ENCODE assay signal across 8 cellular contexts in the genomic region with DNA sequence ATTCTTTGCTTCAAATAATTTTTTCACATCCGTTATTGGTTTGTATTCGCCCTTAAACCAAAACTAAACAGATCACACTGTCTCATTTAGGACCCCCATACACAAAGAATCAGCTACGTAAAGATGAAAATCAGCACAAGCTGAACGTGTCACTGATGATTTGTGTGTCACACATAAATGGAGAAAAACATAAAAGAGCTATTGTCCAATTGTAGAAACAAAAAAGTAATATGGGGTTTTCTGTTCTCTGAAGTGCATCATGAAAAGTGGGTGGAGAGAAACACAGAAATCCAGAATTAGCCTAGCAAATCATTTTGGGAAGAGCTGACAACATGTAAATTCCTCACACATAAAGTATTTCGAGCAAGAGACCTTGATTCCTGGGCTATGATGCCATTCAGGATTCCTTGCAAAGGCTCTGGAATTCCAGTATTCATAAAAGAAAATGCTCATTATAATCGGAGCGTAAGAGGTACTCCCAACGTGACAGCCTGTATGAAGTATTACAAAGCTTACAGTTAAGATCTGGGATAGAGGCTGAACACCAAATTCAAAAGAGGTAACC. TPM values are rescaled to one million over a fixed set of nuclear protein-coding genes. Genes with fewer than 3 reads are reported as not detected.
A peak's percentile ranks its signal among the peaks of the same experiment; 100 is the strongest.
DNase-seq lines count a peak whose midpoint lies in the region; ATAC-seq and TF ChIP-seq lines count a peak whose summit lies in the region.

No MANE protein-coding gene starts in this region.

- H3T11ph ChIP-seq in H9 (ENCODE audit: low read length): no peak overlapping the region

- H3K23ac ChIP-seq in H9 (ENCODE audit: insufficient read length, low read depth, low read length): no peak overlapping the region

- no peak for TF ChIP-seq CTCF in H9 (conservative IDR thresholded peaks at IDR 0.05)
- TF ChIP-seq CTCF in activated B cell treated with CpG ODN at 0.5 μM for 24 hours (IDR thresholded peaks at IDR 0.05): no peak
- TF ChIP-seq CTCF in smooth muscle cell (IDR thresholded peaks at IDR 0.05; ENCODE audit: borderline replicate concordance, insufficient read depth, poor library complexity, severe bottlenecking): no peak

- H3F3A ChIP-seq in smooth muscle cell (ENCODE audit: low read depth): no peaks in the 10 kb centered on the region

- CTCF ChIA-PET in activated B cell treated with CpG ODN at 0.5 μM for 24 hours (lab: Charles Lee): no interaction called here

- H4K5ac ChIP-seq in H9 (ENCODE audit: insufficient read length, low read depth, low read length): no peak overlapping the region

- DNase-seq in H9: no peak
- DNase-seq in activated B cell treated with CpG ODN at 0.5 μM for 24 hours: no peak
- DNase-seq in glomerular visceral epithelial cell (ENCODE audit: extremely low spot score): peak; percentile 59
- DNase-seq in smooth muscle cell (lab: John Stamatoyannopoulos, UW; ENCODE audit: unreplicated experiment): no peak
- no peak for DNase-seq in OCI-M2 (lab: John Stamatoyannopoulos, UW; ENCODE audit: unreplicated experiment)

- H4K8ac ChIP-seq in H9 (replicated peaks; ENCODE audit: insufficient read length, low read depth, low read length): no peak overlapping the region

- H3K4me1 Mint-ChIP-seq in H9: peaks cover 41 to 46% of the 10 kb centered on the region in 2 experiments
- peaks cover 47% of the 10 kb centered on the region for H3K4me1 Mint-ChIP-seq in activated B cell treated with CpG ODN at 0.5 μM for 24 hours

- H4K20me1 ChIP-seq in H9 (ENCODE audit: control insufficient read depth, insufficient read depth, insufficient read length): no peaks in the 10 kb centered on the region
- H4K20me1 ChIP-seq in smooth muscle cell (ENCODE audit: low read depth): peaks cover 57% of the 10 kb centered on the region

- H3K4me1 ChIP-seq in H9 (ENCODE audit: insufficient read depth, low read length): no peaks in the 10 kb centered on the region
- H3K4me1 ChIP-seq in smooth muscle cell (ENCODE audit: low read depth): peaks cover 29% of the 10 kb centered on the region

- POLR2A ChIA-PET in activated B cell treated with CpG ODN at 0.5 μM for 24 hours (lab: Charles Lee): interaction anchor here (2.4 kb wide), 1 partner anchor 25 kb away, joined by 21 read pairs; no protein-coding TSS in a partner anchor

- no peaks in the 10 kb centered on the region; a peak in 1 of 5 replicates for H3K9me3 Mint-ChIP-seq in H9
- H3K9me3 Mint-ChIP-seq in activated B cell treated with CpG ODN at 0.5 μM for 24 hours: no peaks in the 10 kb centered on the region

- H3K27me3 ChIP-seq in H9 (ENCODE audit: insufficient read depth, low read length): no peaks in the 10 kb centered on the region
- no peaks in the 10 kb centered on the region for H3K27me3 ChIP-seq in smooth muscle cell (ENCODE audit: low read depth)

- H3K27ac ChIP-seq in H9 (ENCODE audit: insufficient read length, low read depth, low read length): no peak overlapping the region
- H3K27ac ChIP-seq in smooth muscle cell (ENCODE audit: low read depth): peak overlapping the region; percentile 94

- H3K9me3 ChIP-seq in H9 (ENCODE audit: control insufficient read depth, low read depth, low read length): no peaks in the 10 kb centered on the region
- H3K9me3 ChIP-seq in smooth muscle cell (replicated peaks; ENCODE audit: low read depth): no peaks in the 10 kb centered on the region

- H2BK20ac ChIP-seq in H9 (ENCODE audit: low read depth, low read length, poor library complexity, severe bottlenecking): no peak overlapping the region

- no peak overlapping the region for H2BK12ac ChIP-seq in H9 (ENCODE audit: insufficient read length, low read depth, low read length)

- ATAC-seq in activated B cell treated with CpG ODN at 0.5 μM for 24 hours (ENCODE audit: low read depth) (no peak), HG02588 (IDR thresholded peaks at IDR 0.05; ENCODE audit: unreplicated experiment) (no peak), GM19035 (IDR thresholded peaks at IDR 0.05; ENCODE audit: unreplicated experiment) (no peak), HG03460 (IDR thresholded peaks at IDR 0.05; ENCODE audit: unreplicated experiment) (no peak)

- no peaks in the 10 kb centered on the region for H3K36me3 ChIP-seq in smooth muscle cell (ENCODE audit: low read depth)

- no peak overlapping the region for H3K18ac ChIP-seq in H9 (ENCODE audit: insufficient read length, low read depth, low read length)

- H3K36me3 Mint-ChIP-seq in H9 (ENCODE audit: insufficient read depth in 1 of 3, low read depth in 3 of 3): peaks cover 3 to 26% (median 18%) of the 10 kb centered on the region in 3 experiments; a peak in 6 of 7 replicates
- H3K36me3 Mint-ChIP-seq in activated B cell treated with CpG ODN at 0.5 μM for 24 hours (ENCODE audit: low read depth): peaks cover 21% of the 10 kb centered on the region

- H3K27ac Mint-ChIP-seq in H9: peak overlapping the region in 2 of 3 experiments; percentile 5 to 26; a peak in 2 of 7 replicates
- H3K27ac Mint-ChIP-seq in activated B cell treated with CpG ODN at 0.5 μM for 24 hours: peak overlapping the region; percentile 95

- H3K79me2 ChIP-seq in H9 (ENCODE audit: insufficient read depth, low read length): peaks cover 17% of the 10 kb centered on the region; the same call in 1 of the 2 replicates
- peaks cover 68% of the 10 kb centered on the region for H3K79me2 ChIP-seq in smooth muscle cell (ENCODE audit: low read depth)

- 100% methylated on average over 2 of the region's 8 CpGs for WGBS in H9 (ENCODE audit: extremely low coverage, insufficient read length, low lambda C conversion rate)
- 40% methylated on average over 8 of the region's 8 CpGs for WGBS in smooth muscle cell (ENCODE audit: low lambda C conversion rate)

- H2AFZ ChIP-seq in H9 (ENCODE audit: low read length): no peak overlapping the region
- H2AFZ ChIP-seq in smooth muscle cell (ENCODE audit: low read depth): no peak overlapping the region

- H3K4me2 ChIP-seq in H9 (ENCODE audit: insufficient read depth, insufficient read length, low read length) (peak overlapping the region; percentile 55), smooth muscle cell (peak overlapping the region; percentile 91)

- H2BK5ac ChIP-seq in H9 (ENCODE audit: insufficient read length, low read length): no peak overlapping the region

- H3K56ac ChIP-seq in H9 (ENCODE audit: insufficient read length, low read depth, low read length): no peak overlapping the region

- no peak overlapping the region for H2BK120ac ChIP-seq in H9 (ENCODE audit: low read depth, low read length, poor library complexity, severe bottlenecking)

- peaks cover 5% of the 10 kb centered on the region for H3K79me1 ChIP-seq in H9 (ENCODE audit: insufficient read depth, low read depth, low read length, poor library complexity, severe bottlenecking)

- H2AK5ac ChIP-seq in H9 (ENCODE audit: insufficient read length, low read length): no peak overlapping the region

- H3K14ac ChIP-seq in H9 (ENCODE audit: insufficient read depth, low read length): no peak overlapping the region

- no peaks in the 10 kb centered on the region for H3K27me3 Mint-ChIP-seq in H9 (ENCODE audit: low read depth)
- no peaks in the 10 kb centered on the region for H3K27me3 Mint-ChIP-seq in activated B cell treated with CpG ODN at 0.5 μM for 24 hours

- peak overlapping the region; percentile 23 for H3K9ac ChIP-seq in H9 (ENCODE audit: extremely low read depth, insufficient read length, low read length)
- H3K9ac ChIP-seq in smooth muscle cell (ENCODE audit: low read depth): peak overlapping the region; percentile 84

- no peak overlapping the region for H4K91ac ChIP-seq in H9 (ENCODE audit: insufficient read length, low read depth, low read length)

- intact Hi-C loops in activated B cell treated with CpG ODN at 0.5 μM for 24 hours (cut with micrococcal nuclease): no loop called here

- no peak overlapping the region for H2BK15ac ChIP-seq in H9 (ENCODE audit: low read depth, low read length)

- H3K4me3 ChIP-seq in smooth muscle cell: peak overlapping the region; percentile 80

- H3K4ac ChIP-seq in H9 (ENCODE audit: low read depth, low read length): no peak overlapping the region

- H3K4me3 Mint-ChIP-seq in H9 (peak overlapping the region; percentile 75 to 96), activated B cell treated with CpG ODN at 0.5 μM for 24 hours (peak overlapping the region; percentile 91)

- peaks cover 14% of the 10 kb centered on the region for H3K23me2 ChIP-seq in H9 (ENCODE audit: insufficient read length, low read depth, low read length, poor library complexity, severe bottlenecking)

RNA-seq across cellular contexts. Expression of a gene that starts 1.1 kb away (rescaled TPM):
- 16.1 and 17.7 TPM in 2 replicates for total RNA-seq in H9 (2021)
- total RNA-seq in activated B cell treated with CpG ODN at 0.5 μM for 24 hours: 4.1 and 4.7 TPM in 2 replicates
- total RNA-seq in smooth muscle cell: 36.3 and 37.8 TPM in 2 replicates
- polyA plus RNA-seq in smooth muscle cell: 12.6 and 13.5 TPM in 2 replicates

RNA-seq across cellular contexts. Expression of a gene that starts 1.6 kb away (rescaled TPM):
- total RNA-seq in H9 (2021): 9.6 and 10.6 TPM in 2 replicates
- total RNA-seq in activated B cell treated with CpG ODN at 0.5 μM for 24 hours: 20.7 and 22.4 TPM in 2 replicates
- total RNA-seq in smooth muscle cell: 10.2 and 18.6 TPM in 2 replicates
- 11.7 and 15.3 TPM in 2 replicates for polyA plus RNA-seq in smooth muscle cell
